In genomic region chr3:188369526-188369925, GRCh38 we compare ENCODE assay signal across 16 cellular contexts.
DNase-seq lines count a peak whose midpoint lies in the region; ATAC-seq, FAIRE-seq and TF ChIP-seq lines count a peak whose summit lies in the region.
"Had no signal": no experiment of that assay in that cellular context is flagged by ENCODE, and none has a peak within 500 bp of the region (broad histone marks: within the 10 kb centered on the region; RNA-seq: fewer than 3 reads in every experiment).

No MANE protein-coding gene starts in this region.

- FAIRE-seq in small intestine (lab: Jason Lieb, UNC): no peak

- WGBS in small intestine, 3 donors: 97 to 98% (median 98%) methylated on average over 3 of the region's 3 CpGs

- H3K27me3 ChIP-seq in GM23338 (ENCODE audit: insufficient read depth) (no peaks in the 10 kb centered on the region), rectal smooth muscle tissue (ENCODE audit: control insufficient read depth, insufficient read depth, low read length) (no peaks in the 10 kb centered on the region), small intestine (ENCODE audit: control insufficient read depth in 2 of 2, insufficient read depth in 2 of 2, low read length in 2 of 2) (no peaks in the 10 kb centered on the region)

- H3K4me2 ChIP-seq in GM23338: no peak overlapping the region

- H3K4me1 Mint-ChIP-seq in GM23338 (peaks cover 8% of the 10 kb centered on the region; the same call in 2 of the 3 replicates), endothelial cell (ENCODE audit: unreplicated experiment) (peaks cover 22% of the 10 kb centered on the region)

- DNase-seq in GM23338 (ENCODE audit: low spot score) (no peak), HT1080 (ENCODE audit: low read depth) (peak; percentile 27), epithelial cell of esophagus (ENCODE audit: low read depth) (peak; percentile 32), NCI-H526 treated with DMSO at 0.1 percent for 48 hours (lab: John Stamatoyannopoulos, UW) (no peak), small intestine (no peak), endothelial cell (ENCODE audit: low spot score) (no peak), NCI-H187 (lab: John Stamatoyannopoulos, UW) (no peak)
- DNase-seq: ACHN; CD4-positive, alpha-beta T cell; GF-D8; GM23248; Karpas-422; NCI-H1417; NCI-H2081; NCI-H69 had no signal

- ATAC-seq in GM23338: no peak

- no peaks in the 10 kb centered on the region for H3K9me3 ChIP-seq in small intestine (ENCODE audit: control insufficient read depth, low read depth)

- H3K9me3 Mint-ChIP-seq in GM23338: peaks cover 3% of the 10 kb centered on the region; the same call in 1 of the 3 replicates
- H3K9me3 Mint-ChIP-seq in endothelial cell (ENCODE audit: unreplicated experiment): no peaks in the 10 kb centered on the region
- H3K9me3 Mint-ChIP-seq: CD4-positive, alpha-beta T cell had no signal

- TF ChIP-seq CTCF in GM23338 (conservative IDR thresholded peaks at IDR 0.05; ENCODE audit: low read depth in 2 of 2) (no peak), epithelial cell of esophagus (IDR thresholded peaks at IDR 0.05; ENCODE audit: insufficient read depth, low read depth, low read length, missing control alignments) (no peak), endothelial cell (IDR thresholded peaks at IDR 0.05; ENCODE audit: unreplicated experiment) (no peak)

- H3K9ac ChIP-seq in rectal smooth muscle tissue (ENCODE audit: low read length): no peak overlapping the region
- H3K9ac ChIP-seq: GM23248 had no signal

- peaks cover 3% of the 10 kb centered on the region for H3K4me1 ChIP-seq in GM23338 (ENCODE audit: insufficient read depth)
- peaks cover 9% of the 10 kb centered on the region for H3K4me1 ChIP-seq in rectal smooth muscle tissue (ENCODE audit: control insufficient read depth, insufficient read depth, low read length)
- peaks cover 0 to 2% of the 10 kb centered on the region in 2 donors for H3K4me1 ChIP-seq in small intestine (ENCODE audit: control insufficient read depth in 2 of 2, insufficient read depth in 1 of 2, low read depth in 1 of 2, low read length in 1 of 2)

- H3K27ac Mint-ChIP-seq in GM23338 (no peak overlapping the region), endothelial cell (ENCODE audit: unreplicated experiment) (no peak overlapping the region)
- H3K27ac Mint-ChIP-seq: CD4-positive, alpha-beta T cell had no signal

- H2AFZ ChIP-seq in GM23338: no peak overlapping the region
- H2AFZ ChIP-seq: GM23248 had no signal

- no peak overlapping the region for H3K4me3 Mint-ChIP-seq in GM23338
- no peak overlapping the region for H3K4me3 Mint-ChIP-seq in endothelial cell (ENCODE audit: unreplicated experiment)
- H3K4me3 Mint-ChIP-seq: CD4-positive, alpha-beta T cell had no signal

- H4K20me1 ChIP-seq in GM23338 (replicated peaks; ENCODE audit: insufficient read depth): no peaks in the 10 kb centered on the region

- no peaks in the 10 kb centered on the region for H3F3A ChIP-seq in GM23338 (replicated peaks; ENCODE audit: low read depth)

- H3K4me3 ChIP-seq in GM23338 (no peak overlapping the region), epithelial cell of esophagus (ENCODE audit: low read length) (no peak overlapping the region), rectal smooth muscle tissue (ENCODE audit: low read length) (no peak overlapping the region), small intestine (ENCODE audit: low read depth in 1 of 2, low read length in 2 of 2) (no peak overlapping the region)
- H3K4me3 ChIP-seq: GM23248 had no signal

- H3K79me2 ChIP-seq in GM23338 (replicated peaks; ENCODE audit: insufficient read depth): peaks cover 5% of the 10 kb centered on the region; the same call in 1 of the 2 replicates

- H3K9me2 ChIP-seq in GM23338 (ENCODE audit: insufficient read depth): no peaks in the 10 kb centered on the region

- H3K36me3 ChIP-seq in GM23338 (ENCODE audit: insufficient read depth) (no peaks in the 10 kb centered on the region), rectal smooth muscle tissue (ENCODE audit: control insufficient read depth, insufficient read depth, low read length) (no peaks in the 10 kb centered on the region), small intestine (ENCODE audit: control insufficient read depth in 2 of 2, insufficient read depth in 2 of 2, low read length in 2 of 2) (peaks cover 0 to 2% of the 10 kb centered on the region in 2 donors)

- peaks cover 7% of the 10 kb centered on the region for H3K27me3 Mint-ChIP-seq in GM23338 (ENCODE audit: insufficient read depth, low read depth, poor library complexity)
- H3K27me3 Mint-ChIP-seq in endothelial cell (ENCODE audit: unreplicated experiment): peaks cover 4% of the 10 kb centered on the region
- H3K27me3 Mint-ChIP-seq: CD4-positive, alpha-beta T cell had no signal

- H3K27ac ChIP-seq in GM23338 (ENCODE audit: low read depth) (peak overlapping the region; percentile 75; the same call in 1 of the 2 replicates), rectal smooth muscle tissue (ENCODE audit: low read depth, low read length) (peak overlapping the region; percentile 32), small intestine (ENCODE audit: low read depth in 1 of 2, low read length in 1 of 2) (no peak overlapping the region)
- H3K27ac ChIP-seq: GM23248 had no signal

- H3K36me3 Mint-ChIP-seq in GM23338 (ENCODE audit: low read depth) (peaks cover 5% of the 10 kb centered on the region; the same call in 1 of the 3 replicates), endothelial cell (ENCODE audit: low read depth, unreplicated experiment) (peaks cover 8% of the 10 kb centered on the region)

TF ChIP-seq in GM23338, 12 proteins besides CTCF, POLR2A, EP300 and RAD21 (continues in another document):
- TF ChIP-seq ZNF331 (CRISPR knock-in tag; IDR thresholded peaks at IDR 0.05; ENCODE audit: low read depth) (no peak), EZH2 (IDR thresholded peaks at IDR 0.05; ENCODE audit: low read depth, unreplicated experiment) (no peak), CREB1 (CRISPR knock-in tag; IDR thresholded peaks at IDR 0.05; ENCODE audit: low read depth) (no peak), EZH2phosphoT487 (IDR thresholded peaks at IDR 0.05; ENCODE audit: unreplicated experiment) (no peak), STAT1 (IDR thresholded peaks at IDR 0.05; ENCODE audit: unreplicated experiment) (no peak), JUNB (IDR thresholded peaks at IDR 0.05; ENCODE audit: unreplicated experiment) (no peak)
- TF ChIP-seq, protein P1, sequence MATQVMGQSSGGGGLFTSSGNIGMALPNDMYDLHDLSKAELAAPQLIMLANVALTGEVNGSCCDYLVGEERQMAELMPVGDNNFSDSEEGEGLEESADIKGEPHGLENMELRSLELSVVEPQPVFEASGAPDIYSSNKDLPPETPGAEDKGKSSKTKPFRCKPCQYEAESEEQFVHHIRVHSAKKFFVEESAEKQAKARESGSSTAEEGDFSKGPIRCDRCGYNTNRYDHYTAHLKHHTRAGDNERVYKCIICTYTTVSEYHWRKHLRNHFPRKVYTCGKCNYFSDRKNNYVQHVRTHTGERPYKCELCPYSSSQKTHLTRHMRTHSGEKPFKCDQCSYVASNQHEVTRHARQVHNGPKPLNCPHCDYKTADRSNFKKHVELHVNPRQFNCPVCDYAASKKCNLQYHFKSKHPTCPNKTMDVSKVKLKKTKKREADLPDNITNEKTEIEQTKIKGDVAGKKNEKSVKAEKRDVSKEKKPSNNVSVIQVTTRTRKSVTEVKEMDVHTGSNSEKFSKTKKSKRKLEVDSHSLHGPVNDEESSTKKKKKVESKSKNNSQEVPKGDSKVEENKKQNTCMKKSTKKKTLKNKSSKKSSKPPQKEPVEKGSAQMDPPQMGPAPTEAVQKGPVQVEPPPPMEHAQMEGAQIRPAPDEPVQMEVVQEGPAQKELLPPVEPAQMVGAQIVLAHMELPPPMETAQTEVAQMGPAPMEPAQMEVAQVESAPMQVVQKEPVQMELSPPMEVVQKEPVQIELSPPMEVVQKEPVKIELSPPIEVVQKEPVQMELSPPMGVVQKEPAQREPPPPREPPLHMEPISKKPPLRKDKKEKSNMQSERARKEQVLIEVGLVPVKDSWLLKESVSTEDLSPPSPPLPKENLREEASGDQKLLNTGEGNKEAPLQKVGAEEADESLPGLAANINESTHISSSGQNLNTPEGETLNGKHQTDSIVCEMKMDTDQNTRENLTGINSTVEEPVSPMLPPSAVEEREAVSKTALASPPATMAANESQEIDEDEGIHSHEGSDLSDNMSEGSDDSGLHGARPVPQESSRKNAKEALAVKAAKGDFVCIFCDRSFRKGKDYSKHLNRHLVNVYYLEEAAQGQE (IDR thresholded peaks at IDR 0.05; ENCODE audit: unreplicated experiment): no peak

Comparison
In these comparisons a context has a peak if more than half of its experiments do, and no peak if none do; other contexts are left out.
1. DNase-seq: peak in HT1080 (single experiment) and epithelial cell of esophagus (single experiment); none in GM23338 (single experiment), NCI-H526 treated with DMSO at 0.1 percent for 48 hours (single experiment), small intestine (single experiment), endothelial cell (single experiment) and NCI-H187 (0 of 2).
2. H3K27ac ChIP-seq: peak in GM23338 (single experiment) and rectal smooth muscle tissue (single experiment); none in small intestine (0 of 2).